Comparison of ENCODE assay signal across 8 cellular contexts in genomic region chr19:3700242-3701032, GRCh38. TPM values are rescaled to one million over a fixed set of nuclear protein-coding genes. Genes with fewer than 3 reads are reported as not detected.
DNase-seq lines count a peak whose midpoint lies in the region; ATAC-seq and TF ChIP-seq lines count a peak whose summit lies in the region.

Gene PIP5K1C, minus strand, starts transcription at chr19:3700468. Its CDS starts 78 bp downstream, at chr19:3700390.

- peak within 1 kb of the TSS; percentile 57 for H2AFZ ChIP-seq in GM23248
- H2AFZ ChIP-seq in osteoblast (ENCODE audit: low read length) = peak within 1 kb of the TSS; percentile 81

- TF ChIP-seq CTCF in LNCAP (IDR thresholded peaks at IDR 0.05) (peak; percentile 83), osteoblast (IDR thresholded peaks at IDR 0.05; ENCODE audit: extremely low read depth, low read depth, low read length) (peak; percentile 61), thoracic aorta (IDR thresholded peaks at IDR 0.05) (peak; percentile 75)

- ATAC-seq in thoracic aorta (ENCODE audit: insufficient number of reproducible peaks, low FRiP score, low read depth) = peak; percentile 59

- no peaks in the 10 kb centered on the region for H3K9me2 ChIP-seq in GM23248 (ENCODE audit: insufficient read depth)

- 3 to 6% methylated on average over 39 to 82 of the region's 82 CpGs for whole genome bisulfite sequencing in GM23248 (ENCODE audit: low coverage in 1 of 2, low lambda C conversion rate in 2 of 2, missing lambda C conversion rate in 2 of 2), 2 experiments

- H4K20me1 ChIP-seq in GM23248 (ENCODE audit: insufficient read depth) (no peaks in the 10 kb centered on the region), osteoblast (ENCODE audit: insufficient read depth, low read length) (peaks cover 27% of the 10 kb centered on the region)

- H3K9me3 ChIP-seq in GM23248 (ENCODE audit: low read depth) (no peaks in the 10 kb centered on the region), SJCRH30 (replicated peaks) (no peaks in the 10 kb centered on the region), osteoblast (ENCODE audit: low read depth, low read length) (no peaks in the 10 kb centered on the region), thoracic aorta (no peaks in the 10 kb centered on the region)

- H3K9ac ChIP-seq in GM23248 = peak within 1 kb of the TSS; percentile 88

- H3K79me2 ChIP-seq in GM23248 (ENCODE audit: insufficient read depth) = peaks cover 44% of the 10 kb centered on the region
- peaks cover 47% of the 10 kb centered on the region for H3K79me2 ChIP-seq in osteoblast (ENCODE audit: insufficient read depth, low read length)

- 0 out of 2 replicates have a peak, but pooled peaks cover 3% of the 10 kb centered on the region for H3K4me1 ChIP-seq in GM23248 (ENCODE audit: insufficient read depth)
- H3K4me1 ChIP-seq in SJCRH30 = no peaks in the 10 kb centered on the region
- peaks cover 6% of the 10 kb centered on the region for H3K4me1 ChIP-seq in osteoblast (ENCODE audit: insufficient read depth, low read length)
- H3K4me1 ChIP-seq in thoracic aorta (ENCODE audit: control insufficient read depth in 1 of 2, low read depth in 2 of 2) = peaks cover 10 to 25% of the 10 kb centered on the region in 2 donors

- in situ Hi-C loops in GM23248 (cut with MboI) = loop anchor here (10.0 kb wide), 1 partner anchor 166 kb away; the partner anchor contains the start of gene TEKTIP1

- H3K27ac ChIP-seq in GM23248 = peak within 1 kb of the TSS; percentile 52
- no peak within 1 kb of the TSS for H3K27ac ChIP-seq in SJCRH30
- H3K27ac ChIP-seq in osteoblast (ENCODE audit: low read depth, low read length) = peak within 1 kb of the TSS; percentile 60
- peak within 1 kb of the TSS; percentile 90 to 93 for H3K27ac ChIP-seq in thoracic aorta

- H3K4me3 ChIP-seq in GM23248 (peak within 1 kb of the TSS; percentile 83), SJCRH30 (peak within 1 kb of the TSS; percentile 68), osteoblast (ENCODE audit: insufficient read depth, low read length) (peak within 1 kb of the TSS; percentile 90), thoracic aorta (peak within 1 kb of the TSS; percentile 99)

- H3K27me3 ChIP-seq in GM23248 (replicated peaks; ENCODE audit: insufficient read depth) (no peaks in the 10 kb centered on the region), SJCRH30 (no peaks in the 10 kb centered on the region), osteoblast (ENCODE audit: insufficient read depth, low read length) (no peaks in the 10 kb centered on the region), thoracic aorta (replicated peaks; ENCODE audit: insufficient read depth) (no peaks in the 10 kb centered on the region)

- H3F3A ChIP-seq in GM23248 (ENCODE audit: insufficient read depth) = no peaks in the 10 kb centered on the region

- H3K4me2 ChIP-seq in GM23248 (ENCODE audit: unreplicated experiment) (peak within 1 kb of the TSS; percentile 99), osteoblast (ENCODE audit: insufficient read depth, low read length) (peak within 1 kb of the TSS; percentile 92)

- DNase-seq in ELR (ENCODE audit: low read depth) (peak; percentile 89), GM23248 (peak; percentile 94), SJCRH30 (peak; percentile 78 to 86), globus pallidus (ENCODE audit: low spot score) (peak; percentile 83), osteoblast (ENCODE audit: insufficient read length, low spot score, missing footprints) (peak; percentile 100), thoracic aorta (ENCODE audit: low spot score) (peak; percentile 41)
- DNase-seq in activated naive CD4-positive, alpha-beta T cell treated with Interleukin-2 at 50 U/mL for 16 hours = peak; percentile 94

- H3K36me3 ChIP-seq in GM23248 (ENCODE audit: low read depth) (no peaks in the 10 kb centered on the region), SJCRH30 (no peaks in the 10 kb centered on the region), osteoblast (ENCODE audit: insufficient read depth, low read length) (no peaks in the 10 kb centered on the region), thoracic aorta (no peaks in the 10 kb centered on the region)

RNA-seq across cellular contexts. Expression of gene PIP5K1C, which starts in this region (rescaled TPM):
- total RNA-seq in GM23248 (2014; rRNA removed; shearing (Covaris generic)) = 34.0 and 43.1 TPM in 2 replicates
- polyA plus RNA-seq in GM23248 (2016; fragmentation: Nextera tagmentation; extraction: Ambion mirVana) = 31.2 and 33.5 TPM in 2 replicates
- 11.8 and 12.2 TPM in 2 replicates for total RNA-seq in SJCRH30 (2014; rRNA removed; shearing (Covaris generic))
- 30.4 and 31.5 TPM in 2 replicates for total RNA-seq in osteoblast
- 10 to 100 TPM; 82.6 to 84.5 TPM for total RNA-seq in thoracic aorta

Comparison
In these comparisons a context has a peak if more than half of its experiments do, and no peak if none do; other contexts are left out.
1. DNase-seq: peak in every context shown above with its lines; median percentile 100 in osteoblast; 94 in GM23248; 94 in activated naive CD4-positive, alpha-beta T cell treated with Interleukin-2 at 50 U/mL for 16 hours; 89 in ELR; 83 in globus pallidus; 82 in SJCRH30; 41 in thoracic aorta.